Comparison of ENCODE assay signal across 1 cellular context in the genomic region with DNA sequence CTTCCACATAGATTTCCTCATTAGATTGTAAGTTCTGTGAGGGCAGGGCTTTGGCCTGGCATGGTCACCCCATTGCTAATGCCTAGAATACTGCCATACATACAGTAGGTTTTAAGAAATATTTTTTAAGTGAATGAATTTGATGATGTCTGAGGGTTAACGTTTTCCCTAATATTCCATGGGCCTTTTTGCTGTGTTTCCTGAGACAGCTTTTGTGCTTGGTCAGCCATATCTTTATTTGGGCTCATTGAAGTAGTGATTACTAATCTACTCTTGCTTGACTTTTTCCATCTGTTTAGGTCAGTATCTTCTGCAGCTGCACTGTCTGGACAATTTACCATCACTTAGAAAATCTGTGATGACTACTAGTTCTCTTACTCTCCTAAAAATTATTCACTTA.
TF ChIP-seq lines count a peak whose summit lies in the region.

No MANE protein-coding gene starts in this region.

TF ChIP-seq in HepG2, 621 proteins besides CTCF, POLR2A, EP300 and RAD21:
- TF ChIP-seq RBM39 (IDR thresholded peaks at IDR 0.05; ENCODE audit: low read depth, low read length, poor library complexity, severe bottlenecking) = no peak
- TF ChIP-seq GPBP1L1 (CRISPR knock-in tag; IDR thresholded peaks at IDR 0.05) = no peak
- TF ChIP-seq SIN3A (IDR thresholded peaks at IDR 0.05; ENCODE audit: borderline replicate concordance, low read depth, low read length) = no peak
- TF ChIP-seq ZNF572 (CRISPR knock-in tag; IDR thresholded peaks at IDR 0.05) = no peak
- no peak for TF ChIP-seq SMAD9 (CRISPR knock-in tag; IDR thresholded peaks at IDR 0.05)
- TF ChIP-seq MAFF (IDR thresholded peaks at IDR 0.05; ENCODE audit: low read depth, low read length) = 0 out of 2 replicates have a peak, but pooled peaks have one; percentile 22
- TF ChIP-seq CREB1 (IDR thresholded peaks at IDR 0.05) = no peak
- no peak for TF ChIP-seq CREB1 (CRISPR knock-in tag; IDR thresholded peaks at IDR 0.05)
- TF ChIP-seq ZNF350 (CRISPR knock-in tag; IDR thresholded peaks at IDR 0.05; ENCODE audit: borderline replicate concordance, low read depth) = no peak
- TF ChIP-seq MAFK (conservative IDR thresholded peaks at IDR 0.05 in 1 of 2, IDR thresholded peaks at IDR 0.05 in 1 of 2; ENCODE audit: low read length in 2 of 2) = peak; percentile 16 to 41; a peak in 1 of 4 replicates
